17 cellular contexts compared by ENCODE assay signal in genomic region chr10:28946479-28946878, GRCh38.
DNase-seq lines count a peak whose midpoint lies in the region; FAIRE-seq lines count a peak whose summit lies in the region.
"Had no signal": no experiment of that assay in that cellular context is flagged by ENCODE, and none has a peak within 500 bp of the region (broad histone marks: within the 10 kb centered on the region; RNA-seq: fewer than 3 reads in every experiment).

No MANE protein-coding gene starts in this region.

- FAIRE-seq in urothelium cell line (lab: Jason Lieb, UNC), result no peak

- DNase-seq in GM04504 (ENCODE audit: low read depth) (peak; percentile 32), SK-MEL-5 (ENCODE audit: low read depth, low spot score) (peak; percentile 56), glomerular visceral epithelial cell (ENCODE audit: extremely low spot score) (peak; percentile 32), stromal cell of bone marrow (ENCODE audit: low read depth) (peak; percentile 31), NAMALWA (ENCODE audit: low spot score) (no peak), urothelium cell line (ENCODE audit: low spot score) (no peak), medulla oblongata (ENCODE audit: extremely low spot score) (no peak)
- DNase-seq: activated CD4-positive, alpha-beta T cell treated with anti-CD3 and anti-CD28 coated beads for 1 hour; activated gamma-delta T cell treated with Interleukin-2 at 50 U/mL for 16 hours; CD4-positive, alpha-beta memory T cell; kidney; NCI-H1930; occipital lobe; sigmoid colon; SJCRH30; stimulated activated CD4-positive, alpha-beta T cell treated with anti-CD3 and anti-CD28 coated beads, Interleukin-4, amount 100 ng/mL, for 4 hours; T-helper 9 cell had no signal

- in situ Hi-C loops in SK-MEL-5 (cut with HindIII; ENCODE audit: low pct_unique_long_range_greater_than_20kb, low sequenced_read_pairs), result no loop called here

Comparison
In these comparisons a context has a peak if more than half of its experiments do, and no peak if none do; other contexts are left out.
1. DNase-seq: peak in GM04504 (single experiment), SK-MEL-5 (single experiment), glomerular visceral epithelial cell (single experiment) and stromal cell of bone marrow (single experiment); none in NAMALWA (single experiment), urothelium cell line (single experiment) and medulla oblongata (single experiment).